Comparison of ENCODE assay signal across 1 cellular context in the genomic region with DNA sequence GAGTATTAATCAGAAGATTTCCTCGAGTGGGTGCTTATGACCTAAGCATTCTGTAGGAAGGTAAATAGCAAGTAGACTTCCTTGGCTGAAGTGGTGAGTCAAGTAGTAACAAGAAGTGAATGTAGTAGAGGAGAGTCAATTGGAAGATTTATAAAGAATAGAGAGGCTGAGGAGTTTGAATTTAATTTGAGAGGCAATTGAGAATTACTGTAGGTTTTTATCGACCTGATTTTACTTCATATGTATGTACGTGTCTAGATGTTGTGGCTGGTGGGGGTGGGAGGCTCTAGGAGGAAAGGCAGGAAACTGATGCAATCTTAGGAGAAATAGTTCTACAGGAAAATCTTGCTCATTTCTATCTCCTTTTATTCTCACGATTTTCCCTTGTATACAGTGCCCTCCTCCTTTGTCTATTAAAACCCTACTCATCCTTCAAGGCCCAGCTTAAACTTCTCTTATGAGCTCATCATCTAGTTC.
TF ChIP-seq lines count a peak whose summit lies in the region.

No MANE protein-coding gene starts in this region.

TF ChIP-seq in HepG2, 621 proteins besides CTCF, POLR2A, EP300 and RAD21:
- TF ChIP-seq, protein P1, sequence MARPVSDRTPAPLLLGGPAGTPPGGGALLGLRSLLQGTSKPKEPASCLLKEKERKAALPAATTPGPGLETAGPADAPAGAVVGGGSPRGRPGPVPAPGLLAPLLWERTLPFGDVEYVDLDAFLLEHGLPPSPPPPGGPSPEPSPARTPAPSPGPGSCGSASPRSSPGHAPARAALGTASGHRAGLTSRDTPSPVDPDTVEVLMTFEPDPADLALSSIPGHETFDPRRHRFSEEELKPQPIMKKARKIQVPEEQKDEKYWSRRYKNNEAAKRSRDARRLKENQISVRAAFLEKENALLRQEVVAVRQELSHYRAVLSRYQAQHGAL (CRISPR knock-in tag; IDR thresholded peaks at IDR 0.05; ENCODE audit: not compliant biosample characterization): no peak
- TF ChIP-seq FLYWCH1 (CRISPR knock-in tag; IDR thresholded peaks at IDR 0.05): no peak
- TF ChIP-seq, protein P2, sequence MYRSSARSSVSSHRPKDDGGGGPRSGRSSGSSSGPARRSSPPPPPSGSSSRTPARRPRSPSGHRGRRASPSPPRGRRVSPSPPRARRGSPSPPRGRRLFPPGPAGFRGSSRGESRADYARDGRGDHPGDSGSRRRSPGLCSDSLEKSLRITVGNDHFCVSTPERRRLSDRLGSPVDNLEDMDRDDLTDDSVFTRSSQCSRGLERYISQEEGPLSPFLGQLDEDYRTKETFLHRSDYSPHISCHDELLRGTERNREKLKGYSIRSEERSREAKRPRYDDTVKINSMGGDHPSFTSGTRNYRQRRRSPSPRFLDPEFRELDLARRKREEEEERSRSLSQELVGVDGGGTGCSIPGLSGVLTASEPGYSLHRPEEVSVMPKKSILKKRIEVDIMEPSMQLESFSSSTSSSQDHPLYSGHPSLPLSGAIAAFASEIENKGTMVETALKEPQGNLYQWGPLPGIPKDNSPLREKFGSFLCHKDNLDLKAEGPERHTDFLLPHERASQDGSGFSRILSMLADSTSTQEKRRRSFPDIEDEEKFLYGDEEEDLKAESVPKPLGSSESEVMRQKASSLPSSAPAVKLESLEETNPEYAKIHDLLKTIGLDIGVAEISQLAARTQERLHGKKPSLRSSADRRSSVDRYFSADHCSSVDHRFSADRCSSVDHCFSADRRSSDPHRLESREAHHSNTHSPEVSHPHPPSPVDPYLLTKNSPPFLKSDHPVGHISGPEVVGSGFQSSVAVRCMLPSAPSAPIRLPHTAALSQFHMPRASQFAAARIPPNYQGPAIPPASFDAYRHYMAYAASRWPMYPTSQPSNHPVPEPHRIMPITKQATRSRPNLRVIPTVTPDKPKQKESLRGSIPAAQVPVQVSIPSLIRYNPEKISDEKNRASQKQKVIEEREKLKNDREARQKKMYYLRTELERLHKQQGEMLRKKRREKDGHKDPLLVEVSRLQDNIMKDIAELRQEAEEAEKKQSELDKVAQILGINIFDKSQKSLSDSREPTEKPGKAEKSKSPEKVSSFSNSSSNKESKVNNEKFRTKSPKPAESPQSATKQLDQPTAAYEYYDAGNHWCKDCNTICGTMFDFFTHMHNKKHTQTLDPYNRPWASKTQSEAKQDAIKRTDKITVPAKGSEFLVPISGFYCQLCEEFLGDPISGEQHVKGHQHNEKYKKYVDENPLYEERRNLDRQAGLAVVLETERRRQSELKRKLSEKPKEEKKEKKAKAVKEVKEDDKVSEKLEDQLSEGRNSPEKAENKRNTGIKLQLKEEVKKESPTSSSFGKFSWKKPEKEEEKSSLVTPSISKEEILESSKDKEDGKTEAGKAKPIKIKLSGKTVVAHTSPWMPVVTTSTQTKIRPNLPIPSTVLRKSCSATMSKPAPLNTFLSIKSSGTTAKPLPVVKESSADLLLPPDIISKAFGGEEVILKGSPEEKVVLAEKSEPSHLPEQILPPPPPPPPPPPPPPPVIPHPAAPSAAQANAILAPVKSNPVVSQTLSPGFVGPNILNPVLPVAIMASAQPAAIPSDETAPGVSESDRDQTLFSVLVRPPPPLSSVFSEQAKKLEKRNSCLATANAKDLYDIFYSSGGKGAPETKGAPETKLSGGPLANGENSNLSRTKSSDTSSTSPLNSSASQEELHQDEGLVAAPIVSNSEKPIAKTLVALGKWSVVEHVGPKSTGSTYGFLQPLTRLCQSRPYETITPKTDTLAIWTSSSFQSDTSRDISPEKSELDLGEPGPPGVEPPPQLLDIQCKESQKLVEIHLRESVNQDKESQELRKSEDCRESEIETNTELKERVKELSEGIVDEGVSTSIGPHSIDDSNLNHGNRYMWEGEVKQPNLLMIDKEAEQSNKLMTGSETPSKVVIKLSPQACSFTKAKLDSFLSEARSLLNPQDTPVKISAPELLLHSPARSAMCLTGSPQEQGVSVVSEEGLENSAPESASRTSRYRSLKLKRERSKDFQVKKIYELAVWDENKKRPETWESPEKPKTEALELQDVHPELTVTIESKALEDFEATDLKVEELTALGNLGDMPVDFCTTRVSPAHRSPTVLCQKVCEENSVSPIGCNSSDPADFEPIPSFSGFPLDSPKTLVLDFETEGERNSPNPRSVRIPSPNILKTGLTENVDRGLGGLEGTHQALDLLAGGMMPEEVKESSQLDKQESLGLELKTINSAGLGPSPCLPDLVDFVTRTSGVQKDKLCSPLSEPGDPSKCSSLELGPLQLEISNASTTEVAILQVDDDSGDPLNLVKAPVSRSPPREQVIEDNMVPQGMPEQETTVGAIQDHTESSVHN (CRISPR knock-in tag; IDR thresholded peaks at IDR 0.05): no peak
